In the genomic region with DNA sequence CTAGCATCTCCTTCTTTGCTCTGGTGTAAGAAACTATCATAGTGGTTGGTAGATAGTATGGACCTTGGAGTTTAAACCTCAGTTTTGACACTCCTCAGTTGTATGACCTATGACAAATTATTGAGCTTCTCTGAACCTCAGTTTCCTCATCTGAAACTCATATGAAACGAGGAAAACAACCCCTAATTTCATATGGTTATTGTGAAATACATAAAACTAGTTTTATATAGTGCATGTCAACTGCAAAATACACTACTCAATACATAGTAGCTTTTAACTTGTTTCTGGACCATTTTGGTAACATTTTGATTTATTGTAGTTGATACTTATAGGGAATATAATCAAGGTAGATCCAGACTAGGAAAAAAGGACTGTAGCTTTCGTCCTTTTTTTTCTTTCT, we compare ENCODE assay signal across 25 cellular contexts.
"Had no signal": no experiment of that assay in that cellular context is flagged by ENCODE, and none has a peak within 500 bp of the region (broad histone marks: within the 10 kb centered on the region; RNA-seq: fewer than 3 reads in every experiment).

No MANE protein-coding gene starts in this region.

- H3K27me3 ChIP-seq: brain microvascular endothelial cell, MG63 had no signal

- H3K27ac ChIP-seq: brain microvascular endothelial cell, KMS-11, PC-9, VCaP had no signal

- DNase-seq: activated CD4-positive, alpha-beta memory T cell treated with anti-CD3 and anti-CD28 coated beads, Interleukin-2, amount 10 ng/mL, durations not matched to agents 7 days and 5 days; activated CD4-positive, alpha-beta T cell treated with anti-CD3 and anti-CD28 coated beads, Interleukin-2, amount 50 U/mL, for 1 hour; activated CD4-positive, CD25-positive, alpha-beta regulatory T cell; activated gamma-delta T cell; activated naive CD4-positive, alpha-beta T cell treated with anti-CD3 and anti-CD28 coated beads for 36 hours; activated T-cell treated with anti-CD3 and anti-CD28 coated beads for 4 hours; activated T-cell treated with anti-CD3 and anti-CD28 coated beads, Interleukin-2, amount 50 U/mL, for 48 hours; amygdala; brain microvascular endothelial cell; caudate nucleus; MG63; MV-4-11; NCI-H1092 treated with DMSO at 0.1 percent for 48 hours; NCI-H1417 treated with DMSO at 0.1 percent for 48 hours; NCI-H1694; NCI-H2029; NCI-H510A treated with DMSO at 0.1 percent for 48 hours; NCI-H69; PC-9; SHP77 treated with DMSO at 0.1 percent for 48 hours; T-cell; T-helper 2 cell; T1000 had no signal

- H3K4me3 ChIP-seq: MG63, PC-9 had no signal

- H2AFZ ChIP-seq: PC-9 had no signal

- H3K4me2 ChIP-seq: KMS-11, PC-9 had no signal

- H3K9me3 ChIP-seq: MG63 had no signal

- H3K9ac ChIP-seq: KMS-11 had no signal
